16 cellular contexts compared by ENCODE assay signal in genomic region chr2:233919938-233920337, GRCh38. TPM values are rescaled to one million over a fixed set of nuclear protein-coding genes. Genes with fewer than 3 reads are reported as not detected.
DNase-seq lines count a peak whose midpoint lies in the region; ATAC-seq and TF ChIP-seq lines count a peak whose summit lies in the region.
"Had no signal": no experiment of that assay in that cellular context is flagged by ENCODE, and none has a peak within 500 bp of the region (broad histone marks: within the 10 kb centered on the region; RNA-seq: fewer than 3 reads in every experiment).

No MANE protein-coding gene starts in this region.

- intact Hi-C loops in activated CD4-positive, alpha-beta T cell treated with anti-CD3 and anti-CD28 coated beads, Interleukin-2, amount 10 ng/mL, durations not matched to agents 24 days and 14 days (cut with micrococcal nuclease): no loop called here
- intact Hi-C loops in mammary epithelial cell (cut with micrococcal nuclease) (no loop called here), PC-9 (cut with micrococcal nuclease; ENCODE audit: unreplicated experiment) (no loop called here)

- POLR2A ChIA-PET in PC-9 (lab: Charles Lee; ENCODE audit: unreplicated experiment): no interaction called here

- in situ Hi-C loops in mammary epithelial cell (cut with MboI; ENCODE audit: low sequenced_read_pairs in 2 of 2): no loop called here

- no peaks in the 10 kb centered on the region for H4K20me1 ChIP-seq in mammary epithelial cell (ENCODE audit: insufficient read depth, low read length)
- H4K20me1 ChIP-seq in PC-9 (ENCODE audit: insufficient read depth): no peaks in the 10 kb centered on the region

- TF ChIP-seq CTCF in mammary epithelial cell (conservative IDR thresholded peaks at IDR 0.05 in 1 of 2, IDR thresholded peaks at IDR 0.05 in 1 of 2; ENCODE audit: extremely low read depth in 1 of 2, insufficient read depth in 1 of 2, low read depth in 1 of 2, low read length in 2 of 2) (no peak), PC-9 (conservative IDR thresholded peaks at IDR 0.05) (no peak)

- no peak overlapping the region for H3K4me2 ChIP-seq in mammary epithelial cell (ENCODE audit: insufficient read depth, low read depth, low read length)
- H3K4me2 ChIP-seq in PC-9: no peak overlapping the region
- H3K4me2 ChIP-seq: KMS-11 had no signal

- no peak overlapping the region for H3K9ac ChIP-seq in mammary epithelial cell (ENCODE audit: insufficient read depth, low read length)
- H3K9ac ChIP-seq: KMS-11 had no signal

- peak; percentile 3 to 8 for DNase-seq in activated CD4-positive, alpha-beta T cell treated with anti-CD3 and anti-CD28 coated beads, Interleukin-2, amount 50 U/mL, for 48 hours
- DNase-seq in activated CD4-positive, alpha-beta T cell treated with anti-CD3 and anti-CD28 coated beads, Interleukin-2, amount 10 ng/mL, durations not matched to agents 24 days and 14 days: no peak
- DNase-seq in NCI-H226 (peak; percentile 62), mammary epithelial cell (peak; percentile 71), renal cortical epithelial cell (ENCODE audit: low read depth) (peak; percentile 8), 8988T (no peak), PC-9 (no peak)
- DNase-seq: cerebellar nuclear complex, DMS153, kidney had no signal

- no peak overlapping the region for H3K4me3 Mint-ChIP-seq in activated CD4-positive, alpha-beta T cell treated with anti-CD3 and anti-CD28 coated beads, Interleukin-2, amount 10 ng/mL, durations not matched to agents 24 days and 14 days

- 49% methylated on average over 3 of the region's 3 CpGs for WGBS in mammary epithelial cell (ENCODE audit: low coverage, missing lambda C conversion rate)

- H3K4me3 ChIP-seq in mammary epithelial cell (replicated peaks in 1 of 3; ENCODE audit: insufficient read depth in 1 of 3, low read depth in 2 of 3, low read length in 3 of 3): no peak overlapping the region
- no peak overlapping the region for H3K4me3 ChIP-seq in PC-9
- H3K4me3 ChIP-seq: gastroesophageal sphincter, HAP-1 had no signal

- ATAC-seq in HG02798 (IDR thresholded peaks at IDR 0.05; ENCODE audit: poor library complexity, unreplicated experiment): no peak
- ATAC-seq: gastroesophageal sphincter, Right ventricle myocardium inferior, sciatic nerve had no signal

- H3K27me3 ChIP-seq in mammary epithelial cell (ENCODE audit: insufficient read depth, low read length): no peaks in the 10 kb centered on the region
- peaks cover 20% of the 10 kb centered on the region; the same call in 1 of the 2 replicates for H3K27me3 ChIP-seq in PC-9 (ENCODE audit: insufficient read depth, low read depth)

- no peaks in the 10 kb centered on the region for H3K79me2 ChIP-seq in mammary epithelial cell (ENCODE audit: insufficient read depth, low read length)
- H3K79me2 ChIP-seq in PC-9 (ENCODE audit: low read depth): no peaks in the 10 kb centered on the region

- H3K27ac ChIP-seq in mammary epithelial cell (ENCODE audit: insufficient read depth, low read depth, low read length) (no peak overlapping the region), PC-9 (no peak overlapping the region)
- H3K27ac ChIP-seq: gastroesophageal sphincter, KMS-11 had no signal

- H3K9me3 Mint-ChIP-seq in activated CD4-positive, alpha-beta T cell treated with anti-CD3 and anti-CD28 coated beads, Interleukin-2, amount 10 ng/mL, durations not matched to agents 24 days and 14 days: no peaks in the 10 kb centered on the region

- no peaks in the 10 kb centered on the region for H3K9me3 ChIP-seq in mammary epithelial cell (replicated peaks; ENCODE audit: insufficient read depth, low read length)
- no peaks in the 10 kb centered on the region for H3K9me3 ChIP-seq in PC-9 (ENCODE audit: insufficient read depth, low read depth)
- H3K9me3 ChIP-seq: gastroesophageal sphincter, HAP-1 had no signal

- H2AFZ ChIP-seq in mammary epithelial cell (ENCODE audit: low read depth, low read length) (no peak overlapping the region), PC-9 (no peak overlapping the region)

- H3K4me1 Mint-ChIP-seq in activated CD4-positive, alpha-beta T cell treated with anti-CD3 and anti-CD28 coated beads, Interleukin-2, amount 10 ng/mL, durations not matched to agents 24 days and 14 days: peaks cover 2% of the 10 kb centered on the region

- H3K27me3 Mint-ChIP-seq in activated CD4-positive, alpha-beta T cell treated with anti-CD3 and anti-CD28 coated beads, Interleukin-2, amount 10 ng/mL, durations not matched to agents 24 days and 14 days: peaks cover 29% of the 10 kb centered on the region

- H3K9me2 ChIP-seq in PC-9 (ENCODE audit: insufficient read depth): no peaks in the 10 kb centered on the region

- H3K36me3 Mint-ChIP-seq in activated CD4-positive, alpha-beta T cell treated with anti-CD3 and anti-CD28 coated beads, Interleukin-2, amount 10 ng/mL, durations not matched to agents 24 days and 14 days (ENCODE audit: low read depth): no peaks in the 10 kb centered on the region

- no peaks in the 10 kb centered on the region for H3F3A ChIP-seq in PC-9 (ENCODE audit: insufficient read depth, low read depth)

- H3K36me3 ChIP-seq in mammary epithelial cell (ENCODE audit: insufficient read depth, low read length) (no peaks in the 10 kb centered on the region), PC-9 (ENCODE audit: low read depth) (no peaks in the 10 kb centered on the region)
- H3K36me3 ChIP-seq: gastroesophageal sphincter, HAP-1 had no signal

- H3K4me1 ChIP-seq in mammary epithelial cell (ENCODE audit: insufficient read depth, low read length) (peaks cover 10% of the 10 kb centered on the region), PC-9 (replicated peaks; ENCODE audit: insufficient read depth) (no peaks in the 10 kb centered on the region)
- H3K4me1 ChIP-seq: gastroesophageal sphincter, HAP-1 had no signal

- CTCF ChIA-PET in mammary epithelial cell (lab: Charles Lee; ENCODE audit: low non-redundant PET): no interaction called here
- CTCF ChIA-PET in PC-9 (lab: Charles Lee): no interaction called here

- dilution Hi-C loops in mammary epithelial cell (cut with HindIII; ENCODE audit: low sequenced_read_pairs): no loop called here

- BruUV-seq in mammary epithelial cell (replicated peaks; lab: Mats Ljungman, UMichigan) (no TSS peak), PC-9 (replicated peaks; lab: Mats Ljungman, UMichigan) (no TSS peak)

- no peak overlapping the region for H3K27ac Mint-ChIP-seq in activated CD4-positive, alpha-beta T cell treated with anti-CD3 and anti-CD28 coated beads, Interleukin-2, amount 10 ng/mL, durations not matched to agents 24 days and 14 days

RNA-seq across cellular contexts. Expression of gene TRPM8, which starts 2.8 kb away (rescaled TPM):
- not detected in 2 replicates for total RNA-seq in activated CD4-positive, alpha-beta T cell treated with anti-CD3 and anti-CD28 coated beads, Interleukin-2, amount 10 ng/mL, durations not matched to agents 24 days and 14 days
- total RNA-seq in mammary epithelial cell (under 1 TPM; under 0.01 to 0.19 TPM), renal cortical epithelial cell (1.0 and 4.5 TPM in 2 replicates), PC-9 (2021) (0.48 and 2.1 TPM in 2 replicates)
- polyA plus RNA-seq in mammary epithelial cell: 0.76 TPM
- polyA minus RNA-seq in mammary epithelial cell: not detected
- total RNA-seq: gastroesophageal sphincter, Right ventricle myocardium inferior, sciatic nerve had no signal

Comparison
In these comparisons a context has a peak if more than half of its experiments do, and no peak if none do; other contexts are left out.
1. DNase-seq: peak in activated CD4-positive, alpha-beta T cell treated with anti-CD3 and anti-CD28 coated beads, Interleukin-2, amount 50 U/mL, for 48 hours (2 of 2), NCI-H226 (single experiment), mammary epithelial cell (single experiment) and renal cortical epithelial cell (single experiment); none in activated CD4-positive, alpha-beta T cell treated with anti-CD3 and anti-CD28 coated beads, Interleukin-2, amount 10 ng/mL, durations not matched to agents 24 days and 14 days (single experiment), 8988T (single experiment) and PC-9 (0 of 2).